1 cellular context compared by ENCODE assay signal in genomic region chr1:15847100-15847892, GRCh38.
TF ChIP-seq lines count a peak whose summit lies in the region.

TSS of gene SPEN (plus strand) at chr1:15847707. CDS start at chr1:15848068, 361 bp downstream.

TF ChIP-seq in K562, 482 proteins besides CTCF, POLR2A, EP300 and RAD21 (continued from another document and continues in another):
- TF ChIP-seq GMEB1 (CRISPR knock-in tag; IDR thresholded peaks at IDR 0.05) (peak; percentile 94), ZMIZ1 (IDR thresholded peaks at IDR 0.05; ENCODE audit: low read depth in 2 of 2, low read length in 2 of 2) (0 out of 4 replicates have a peak, but pooled peaks of 1 of the 2 experiments have one; percentile 28), SP1 (CRISPR knock-in tag; IDR thresholded peaks at IDR 0.05) (peak; percentile 77), ILF3 (IDR thresholded peaks at IDR 0.05; ENCODE audit: borderline replicate concordance) (no peak), KDM5B (IDR thresholded peaks at IDR 0.05; ENCODE audit: insufficient replicate concordance, low read depth, low read length) (peak; percentile 74), WHSC1 (IDR thresholded peaks at IDR 0.05; ENCODE audit: low read length) (no peak), TEAD1 (CRISPR knock-in tag; IDR thresholded peaks at IDR 0.05) (peak in 1 of 2 experiments; percentile 14; a peak in 1 of 4 replicates), NR3C1 (CRISPR knock-in tag; IDR thresholded peaks at IDR 0.05) (peak; percentile 6; the same call in 1 of the 2 replicates), ZBTB7A (IDR thresholded peaks at IDR 0.05; ENCODE audit: borderline replicate concordance, control insufficient read depth, low read depth, low read length) (peak; percentile 43), SMAD1 (IDR thresholded peaks at IDR 0.05; ENCODE audit: low read depth, low read length, partially characterized antibody) (no peak), FOXK2 (conservative IDR thresholded peaks at IDR 0.05 in 1 of 2, IDR thresholded peaks at IDR 0.05 in 1 of 2; ENCODE audit: low read depth in 2 of 2) (no peak), PHF21A (IDR thresholded peaks at IDR 0.05; ENCODE audit: borderline replicate concordance, low read depth) (no peak), CCAR2 (IDR thresholded peaks at IDR 0.05; ENCODE audit: low read depth, low read length) (no peak), TFAP4 (CRISPR knock-in tag; IDR thresholded peaks at IDR 0.05; ENCODE audit: borderline replicate concordance) (peak; percentile 84), TCF15 (CRISPR knock-in tag; IDR thresholded peaks at IDR 0.05) (0 out of 2 replicates have a peak, but pooled peaks have one; percentile 22), ELF1 (tag; IDR thresholded peaks at IDR 0.05) (no peak)
- TF ChIP-seq, protein P1, sequence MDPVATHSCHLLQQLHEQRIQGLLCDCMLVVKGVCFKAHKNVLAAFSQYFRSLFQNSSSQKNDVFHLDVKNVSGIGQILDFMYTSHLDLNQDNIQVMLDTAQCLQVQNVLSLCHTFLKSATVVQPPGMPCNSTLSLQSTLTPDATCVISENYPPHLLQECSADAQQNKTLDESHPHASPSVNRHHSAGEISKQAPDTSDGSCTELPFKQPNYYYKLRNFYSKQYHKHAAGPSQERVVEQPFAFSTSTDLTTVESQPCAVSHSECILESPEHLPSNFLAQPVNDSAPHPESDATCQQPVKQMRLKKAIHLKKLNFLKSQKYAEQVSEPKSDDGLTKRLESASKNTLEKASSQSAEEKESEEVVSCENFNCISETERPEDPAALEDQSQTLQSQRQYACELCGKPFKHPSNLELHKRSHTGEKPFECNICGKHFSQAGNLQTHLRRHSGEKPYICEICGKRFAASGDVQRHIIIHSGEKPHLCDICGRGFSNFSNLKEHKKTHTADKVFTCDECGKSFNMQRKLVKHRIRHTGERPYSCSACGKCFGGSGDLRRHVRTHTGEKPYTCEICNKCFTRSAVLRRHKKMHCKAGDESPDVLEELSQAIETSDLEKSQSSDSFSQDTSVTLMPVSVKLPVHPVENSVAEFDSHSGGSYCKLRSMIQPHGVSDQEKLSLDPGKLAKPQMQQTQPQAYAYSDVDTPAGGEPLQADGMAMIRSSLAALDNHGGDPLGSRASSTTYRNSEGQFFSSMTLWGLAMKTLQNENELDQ (CRISPR knock-in tag; IDR thresholded peaks at IDR 0.05; ENCODE audit: borderline replicate concordance): no peak
- TF ChIP-seq, protein P2, sequence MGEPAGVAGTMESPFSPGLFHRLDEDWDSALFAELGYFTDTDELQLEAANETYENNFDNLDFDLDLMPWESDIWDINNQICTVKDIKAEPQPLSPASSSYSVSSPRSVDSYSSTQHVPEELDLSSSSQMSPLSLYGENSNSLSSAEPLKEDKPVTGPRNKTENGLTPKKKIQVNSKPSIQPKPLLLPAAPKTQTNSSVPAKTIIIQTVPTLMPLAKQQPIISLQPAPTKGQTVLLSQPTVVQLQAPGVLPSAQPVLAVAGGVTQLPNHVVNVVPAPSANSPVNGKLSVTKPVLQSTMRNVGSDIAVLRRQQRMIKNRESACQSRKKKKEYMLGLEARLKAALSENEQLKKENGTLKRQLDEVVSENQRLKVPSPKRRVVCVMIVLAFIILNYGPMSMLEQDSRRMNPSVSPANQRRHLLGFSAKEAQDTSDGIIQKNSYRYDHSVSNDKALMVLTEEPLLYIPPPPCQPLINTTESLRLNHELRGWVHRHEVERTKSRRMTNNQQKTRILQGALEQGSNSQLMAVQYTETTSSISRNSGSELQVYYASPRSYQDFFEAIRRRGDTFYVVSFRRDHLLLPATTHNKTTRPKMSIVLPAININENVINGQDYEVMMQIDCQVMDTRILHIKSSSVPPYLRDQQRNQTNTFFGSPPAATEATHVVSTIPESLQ (CRISPR knock-in tag; IDR thresholded peaks at IDR 0.05): 0 out of 2 replicates have a peak, but pooled peaks have one; percentile 52
- TF ChIP-seq, protein P3, sequence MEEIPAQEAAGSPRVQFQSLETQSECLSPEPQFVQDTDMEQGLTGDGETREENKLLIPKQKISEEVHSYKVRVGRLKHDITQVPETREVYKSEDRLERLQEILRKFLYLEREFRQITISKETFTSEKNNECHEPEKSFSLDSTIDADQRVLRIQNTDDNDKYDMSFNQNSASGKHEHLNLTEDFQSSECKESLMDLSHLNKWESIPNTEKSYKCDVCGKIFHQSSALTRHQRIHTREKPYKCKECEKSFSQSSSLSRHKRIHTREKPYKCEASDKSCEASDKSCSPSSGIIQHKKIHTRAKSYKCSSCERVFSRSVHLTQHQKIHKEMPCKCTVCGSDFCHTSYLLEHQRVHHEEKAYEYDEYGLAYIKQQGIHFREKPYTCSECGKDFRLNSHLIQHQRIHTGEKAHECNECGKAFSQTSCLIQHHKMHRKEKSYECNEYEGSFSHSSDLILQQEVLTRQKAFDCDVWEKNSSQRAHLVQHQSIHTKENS (CRISPR knock-in tag; IDR thresholded peaks at IDR 0.05): no peak
- TF ChIP-seq, protein P4, sequence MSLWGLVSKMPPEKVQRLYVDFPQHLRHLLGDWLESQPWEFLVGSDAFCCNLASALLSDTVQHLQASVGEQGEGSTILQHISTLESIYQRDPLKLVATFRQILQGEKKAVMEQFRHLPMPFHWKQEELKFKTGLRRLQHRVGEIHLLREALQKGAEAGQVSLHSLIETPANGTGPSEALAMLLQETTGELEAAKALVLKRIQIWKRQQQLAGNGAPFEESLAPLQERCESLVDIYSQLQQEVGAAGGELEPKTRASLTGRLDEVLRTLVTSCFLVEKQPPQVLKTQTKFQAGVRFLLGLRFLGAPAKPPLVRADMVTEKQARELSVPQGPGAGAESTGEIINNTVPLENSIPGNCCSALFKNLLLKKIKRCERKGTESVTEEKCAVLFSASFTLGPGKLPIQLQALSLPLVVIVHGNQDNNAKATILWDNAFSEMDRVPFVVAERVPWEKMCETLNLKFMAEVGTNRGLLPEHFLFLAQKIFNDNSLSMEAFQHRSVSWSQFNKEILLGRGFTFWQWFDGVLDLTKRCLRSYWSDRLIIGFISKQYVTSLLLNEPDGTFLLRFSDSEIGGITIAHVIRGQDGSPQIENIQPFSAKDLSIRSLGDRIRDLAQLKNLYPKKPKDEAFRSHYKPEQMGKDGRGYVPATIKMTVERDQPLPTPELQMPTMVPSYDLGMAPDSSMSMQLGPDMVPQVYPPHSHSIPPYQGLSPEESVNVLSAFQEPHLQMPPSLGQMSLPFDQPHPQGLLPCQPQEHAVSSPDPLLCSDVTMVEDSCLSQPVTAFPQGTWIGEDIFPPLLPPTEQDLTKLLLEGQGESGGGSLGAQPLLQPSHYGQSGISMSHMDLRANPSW (CRISPR knock-in tag; IDR thresholded peaks at IDR 0.05): peak; percentile 93; the same call in 1 of the 2 replicates
- TF ChIP-seq, protein P5, sequence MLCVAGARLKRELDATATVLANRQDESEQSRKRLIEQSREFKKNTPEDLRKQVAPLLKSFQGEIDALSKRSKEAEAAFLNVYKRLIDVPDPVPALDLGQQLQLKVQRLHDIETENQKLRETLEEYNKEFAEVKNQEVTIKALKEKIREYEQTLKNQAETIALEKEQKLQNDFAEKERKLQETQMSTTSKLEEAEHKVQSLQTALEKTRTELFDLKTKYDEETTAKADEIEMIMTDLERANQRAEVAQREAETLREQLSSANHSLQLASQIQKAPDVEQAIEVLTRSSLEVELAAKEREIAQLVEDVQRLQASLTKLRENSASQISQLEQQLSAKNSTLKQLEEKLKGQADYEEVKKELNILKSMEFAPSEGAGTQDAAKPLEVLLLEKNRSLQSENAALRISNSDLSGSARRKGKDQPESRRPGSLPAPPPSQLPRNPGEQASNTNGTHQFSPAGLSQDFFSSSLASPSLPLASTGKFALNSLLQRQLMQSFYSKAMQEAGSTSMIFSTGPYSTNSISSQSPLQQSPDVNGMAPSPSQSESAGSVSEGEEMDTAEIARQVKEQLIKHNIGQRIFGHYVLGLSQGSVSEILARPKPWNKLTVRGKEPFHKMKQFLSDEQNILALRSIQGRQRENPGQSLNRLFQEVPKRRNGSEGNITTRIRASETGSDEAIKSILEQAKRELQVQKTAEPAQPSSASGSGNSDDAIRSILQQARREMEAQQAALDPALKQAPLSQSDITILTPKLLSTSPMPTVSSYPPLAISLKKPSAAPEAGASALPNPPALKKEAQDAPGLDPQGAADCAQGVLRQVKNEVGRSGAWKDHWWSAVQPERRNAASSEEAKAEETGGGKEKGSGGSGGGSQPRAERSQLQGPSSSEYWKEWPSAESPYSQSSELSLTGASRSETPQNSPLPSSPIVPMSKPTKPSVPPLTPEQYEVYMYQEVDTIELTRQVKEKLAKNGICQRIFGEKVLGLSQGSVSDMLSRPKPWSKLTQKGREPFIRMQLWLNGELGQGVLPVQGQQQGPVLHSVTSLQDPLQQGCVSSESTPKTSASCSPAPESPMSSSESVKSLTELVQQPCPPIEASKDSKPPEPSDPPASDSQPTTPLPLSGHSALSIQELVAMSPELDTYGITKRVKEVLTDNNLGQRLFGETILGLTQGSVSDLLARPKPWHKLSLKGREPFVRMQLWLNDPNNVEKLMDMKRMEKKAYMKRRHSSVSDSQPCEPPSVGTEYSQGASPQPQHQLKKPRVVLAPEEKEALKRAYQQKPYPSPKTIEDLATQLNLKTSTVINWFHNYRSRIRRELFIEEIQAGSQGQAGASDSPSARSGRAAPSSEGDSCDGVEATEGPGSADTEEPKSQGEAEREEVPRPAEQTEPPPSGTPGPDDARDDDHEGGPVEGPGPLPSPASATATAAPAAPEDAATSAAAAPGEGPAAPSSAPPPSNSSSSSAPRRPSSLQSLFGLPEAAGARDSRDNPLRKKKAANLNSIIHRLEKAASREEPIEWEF (CRISPR knock-in tag; IDR thresholded peaks at IDR 0.05): no peak
